ENCODE assay signal across 35 cellular contexts in genomic region chr6:10307028-10307427, GRCh38.
"Had no signal": no experiment of that assay in that cellular context is flagged by ENCODE, and none has a peak within 500 bp of the region (broad histone marks: within the 10 kb centered on the region; RNA-seq: fewer than 3 reads in every experiment).

No MANE protein-coding gene starts in this region.

- H3K36me3 ChIP-seq: brain microvascular endothelial cell, esophagus squamous epithelium, gastroesophageal sphincter, heart right ventricle had no signal

- FAIRE-seq: astrocyte, bronchial epithelial cell, colon, endometrium, endothelial cell of umbilical vein had no signal

- H3K4me1 Mint-ChIP-seq: activated CD4-positive, alpha-beta memory T cell treated with anti-CD3 and anti-CD28 coated beads, Interleukin-2, amount 10 ng/mL, durations not matched to agents 7 days and 5 days; activated CD4-positive, alpha-beta T cell treated with anti-CD3 and anti-CD28 coated beads, Interleukin-2, amount 10 ng/mL, durations not matched to agents 7 days and 5 days; activated naive CD4-positive, alpha-beta T cell treated with anti-CD3 and anti-CD28 coated beads, Interleukin-2, amount 10 ng/mL, durations not matched to agents 7 days and 5 days; activated naive CD8-positive, alpha-beta T cell treated with anti-CD3 and anti-CD28 coated beads, Interleukin-2, amount 10 ng/mL, durations not matched to agents 7 days and 5 days; T-helper 17 cell had no signal

- H3K27me3 Mint-ChIP-seq: activated CD4-positive, alpha-beta memory T cell treated with anti-CD3 and anti-CD28 coated beads, Interleukin-2, amount 10 ng/mL, durations not matched to agents 7 days and 5 days; activated CD4-positive, alpha-beta T cell treated with anti-CD3 and anti-CD28 coated beads, Interleukin-2, amount 10 ng/mL, durations not matched to agents 7 days and 5 days; activated naive CD4-positive, alpha-beta T cell treated with anti-CD3 and anti-CD28 coated beads, Interleukin-2, amount 10 ng/mL, durations not matched to agents 7 days and 5 days; activated naive CD8-positive, alpha-beta T cell treated with anti-CD3 and anti-CD28 coated beads, Interleukin-2, amount 10 ng/mL, durations not matched to agents 7 days and 5 days; activated T-cell treated with anti-CD3 and anti-CD28 coated beads, Interleukin-2, amount 50 U/mL, for 24 hours; effector memory CD8-positive, alpha-beta T cell had no signal

- H3K9me3 Mint-ChIP-seq: activated CD4-positive, alpha-beta memory T cell treated with anti-CD3 and anti-CD28 coated beads, Interleukin-2, amount 10 ng/mL, durations not matched to agents 7 days and 5 days; activated CD4-positive, alpha-beta T cell treated with anti-CD3 and anti-CD28 coated beads, Interleukin-2, amount 10 ng/mL, durations not matched to agents 7 days and 5 days; activated naive CD4-positive, alpha-beta T cell treated with anti-CD3 and anti-CD28 coated beads, Interleukin-2, amount 10 ng/mL, durations not matched to agents 7 days and 5 days; activated naive CD8-positive, alpha-beta T cell treated with anti-CD3 and anti-CD28 coated beads, Interleukin-2, amount 10 ng/mL, durations not matched to agents 7 days and 5 days; activated T-cell treated with anti-CD3 and anti-CD28 coated beads, Interleukin-2, amount 50 U/mL, for 24 hours; activated T-cell treated with anti-CD3 and anti-CD28 coated beads, Interleukin-2, amount 50 U/mL, for 72 hours; T-helper 2 cell treated with Interferon-gamma antibody and Interleukin-4, amounts not matched to agents 5 μg/mL and 100 μg/mL, for 36 hours had no signal

- ATAC-seq: activated naive CD4-positive, alpha-beta T cell treated with anti-CD3 and anti-CD28 coated beads, Interleukin-2, amount 50 U/mL, for 72 hours; activated T-cell treated with anti-CD3 and anti-CD28 coated beads, Interleukin-2, amount 50 U/mL, for 72 hours; effector memory CD8-positive, alpha-beta T cell; gastroesophageal sphincter; heart right ventricle; T-helper 17 cell had no signal

- H3K36me3 Mint-ChIP-seq: activated naive CD4-positive, alpha-beta T cell treated with anti-CD3 and anti-CD28 coated beads, Interleukin-2, amount 10 ng/mL, durations not matched to agents 7 days and 5 days; activated naive CD4-positive, alpha-beta T cell treated with anti-CD3 and anti-CD28 coated beads, Interleukin-2, amount 50 U/mL, for 72 hours; activated naive CD8-positive, alpha-beta T cell treated with anti-CD3 and anti-CD28 coated beads, Interleukin-2, amount 10 ng/mL, durations not matched to agents 7 days and 5 days had no signal

- H3K27ac ChIP-seq: brain microvascular endothelial cell, epithelial cell of prostate, esophagus squamous epithelium, gastroesophageal sphincter, heart right ventricle had no signal

- H3K4me3 ChIP-seq: esophagus squamous epithelium, gastroesophageal sphincter, heart right ventricle had no signal

- H3K27me3 ChIP-seq: brain microvascular endothelial cell, esophagus squamous epithelium, gastroesophageal sphincter had no signal

- DNase-seq: activated CD4-positive, alpha-beta memory T cell treated with anti-CD3 and anti-CD28 coated beads, Interleukin-2, amount 10 ng/mL, durations not matched to agents 7 days and 5 days; activated CD4-positive, alpha-beta T cell treated with anti-CD3 and anti-CD28 coated beads for 1 hour; activated CD4-positive, alpha-beta T cell treated with anti-CD3 and anti-CD28 coated beads for 4 hours; activated CD4-positive, alpha-beta T cell treated with anti-CD3 and anti-CD28 coated beads, Interleukin-2, amount 10 ng/mL, durations not matched to agents 7 days and 5 days; activated CD4-positive, alpha-beta T cell treated with anti-CD3 and anti-CD28 coated beads, Interleukin-2, amount 50 U/mL, for 4 hours; activated CD8-positive, alpha-beta memory T cell treated with anti-CD3 and anti-CD28 coated beads, Interleukin-2, amount 50 U/mL, for 48 hours; activated gamma-delta T cell; activated naive CD4-positive, alpha-beta T cell; activated naive CD4-positive, alpha-beta T cell treated with anti-CD3 and anti-CD28 coated beads, Interleukin-2, amount 10 ng/mL, durations not matched to agents 7 days and 5 days; activated naive CD8-positive, alpha-beta T cell treated with anti-CD3 and anti-CD28 coated beads, Interleukin-2, amount 10 ng/mL, durations not matched to agents 7 days and 5 days; activated T-cell treated with anti-CD3 and anti-CD28 coated beads for 4 hours; activated T-cell treated with anti-CD3 and anti-CD28 coated beads, Interleukin-2, amount 50 U/mL, for 24 hours; activated T-cell treated with anti-CD3 and anti-CD28 coated beads, Interleukin-2, amount 50 U/mL, for 72 hours; amniotic stem cell; anterior cingulate cortex; brain microvascular endothelial cell; cortex of kidney; dermis blood vessel endothelial cell; effector CD4-positive, alpha-beta T cell; effector memory CD8-positive, alpha-beta T cell; esophagus squamous epithelium; foreskin melanocyte; heart right ventricle; T-helper 1 cell; T-helper 17 cell; T1000 had no signal

- H3K9me3 ChIP-seq: esophagus squamous epithelium, gastroesophageal sphincter, heart right ventricle had no signal

- H3K4me3 Mint-ChIP-seq: activated CD4-positive, alpha-beta memory T cell treated with anti-CD3 and anti-CD28 coated beads, Interleukin-2, amount 10 ng/mL, durations not matched to agents 7 days and 5 days; activated CD4-positive, alpha-beta T cell treated with anti-CD3 and anti-CD28 coated beads, Interleukin-2, amount 10 ng/mL, durations not matched to agents 7 days and 5 days; activated naive CD4-positive, alpha-beta T cell treated with anti-CD3 and anti-CD28 coated beads, Interleukin-2, amount 10 ng/mL, durations not matched to agents 7 days and 5 days; activated naive CD8-positive, alpha-beta T cell treated with anti-CD3 and anti-CD28 coated beads, Interleukin-2, amount 10 ng/mL, durations not matched to agents 7 days and 5 days; activated T-cell treated with anti-CD3 and anti-CD28 coated beads, Interleukin-2, amount 50 U/mL, for 24 hours; activated T-cell treated with anti-CD3 and anti-CD28 coated beads, Interleukin-2, amount 50 U/mL, for 72 hours; effector memory CD8-positive, alpha-beta T cell; T-helper 17 cell; T-helper 2 cell treated with Interferon-gamma antibody and Interleukin-4, amounts not matched to agents 5 μg/mL and 100 μg/mL, for 36 hours had no signal

- H3K4me1 ChIP-seq: gastroesophageal sphincter, heart right ventricle had no signal

- H3K27ac Mint-ChIP-seq: activated CD4-positive, alpha-beta memory T cell treated with anti-CD3 and anti-CD28 coated beads, Interleukin-2, amount 10 ng/mL, durations not matched to agents 7 days and 5 days; activated CD4-positive, alpha-beta T cell treated with anti-CD3 and anti-CD28 coated beads, Interleukin-2, amount 10 ng/mL, durations not matched to agents 7 days and 5 days; activated naive CD4-positive, alpha-beta T cell treated with anti-CD3 and anti-CD28 coated beads, Interleukin-2, amount 10 ng/mL, durations not matched to agents 7 days and 5 days; activated naive CD4-positive, alpha-beta T cell treated with anti-CD3 and anti-CD28 coated beads, Interleukin-2, amount 50 U/mL, for 72 hours; activated naive CD8-positive, alpha-beta T cell treated with anti-CD3 and anti-CD28 coated beads, Interleukin-2, amount 10 ng/mL, durations not matched to agents 7 days and 5 days; activated T-cell treated with anti-CD3 and anti-CD28 coated beads, Interleukin-2, amount 50 U/mL, for 24 hours; activated T-cell treated with anti-CD3 and anti-CD28 coated beads, Interleukin-2, amount 50 U/mL, for 72 hours; effector memory CD8-positive, alpha-beta T cell; T-helper 17 cell; T-helper 2 cell treated with Interferon-gamma antibody and Interleukin-4, amounts not matched to agents 5 μg/mL and 100 μg/mL, for 36 hours had no signal
